Comparison of ENCODE assay signal across 1 cellular context in genomic region chr19:2337329-2337707, GRCh38.
TF ChIP-seq lines count a peak whose summit lies in the region.

No MANE protein-coding gene starts in this region.

TF ChIP-seq in GM12878, 131 proteins besides CTCF, POLR2A, EP300 and RAD21:
- TF ChIP-seq HDGF (IDR thresholded peaks at IDR 0.05) (no peak), SMAD5 (IDR thresholded peaks at IDR 0.05; ENCODE audit: low read depth) (no peak), BCL3 (IDR thresholded peaks at IDR 0.05; ENCODE audit: borderline replicate concordance, insufficient read depth, low read depth, low read length, poor library complexity, severe bottlenecking) (no peak), POLR2AphosphoS5 (IDR thresholded peaks at IDR 0.05; ENCODE audit: low read length) (no peak), USF1 (IDR thresholded peaks at IDR 0.05; ENCODE audit: borderline replicate concordance, extremely low read length, insufficient read depth, low read depth, low read length) (no peak), MYB (IDR thresholded peaks at IDR 0.05; ENCODE audit: borderline replicate concordance, low read depth, low read length) (no peak)
- TF ChIP-seq, protein P1, sequence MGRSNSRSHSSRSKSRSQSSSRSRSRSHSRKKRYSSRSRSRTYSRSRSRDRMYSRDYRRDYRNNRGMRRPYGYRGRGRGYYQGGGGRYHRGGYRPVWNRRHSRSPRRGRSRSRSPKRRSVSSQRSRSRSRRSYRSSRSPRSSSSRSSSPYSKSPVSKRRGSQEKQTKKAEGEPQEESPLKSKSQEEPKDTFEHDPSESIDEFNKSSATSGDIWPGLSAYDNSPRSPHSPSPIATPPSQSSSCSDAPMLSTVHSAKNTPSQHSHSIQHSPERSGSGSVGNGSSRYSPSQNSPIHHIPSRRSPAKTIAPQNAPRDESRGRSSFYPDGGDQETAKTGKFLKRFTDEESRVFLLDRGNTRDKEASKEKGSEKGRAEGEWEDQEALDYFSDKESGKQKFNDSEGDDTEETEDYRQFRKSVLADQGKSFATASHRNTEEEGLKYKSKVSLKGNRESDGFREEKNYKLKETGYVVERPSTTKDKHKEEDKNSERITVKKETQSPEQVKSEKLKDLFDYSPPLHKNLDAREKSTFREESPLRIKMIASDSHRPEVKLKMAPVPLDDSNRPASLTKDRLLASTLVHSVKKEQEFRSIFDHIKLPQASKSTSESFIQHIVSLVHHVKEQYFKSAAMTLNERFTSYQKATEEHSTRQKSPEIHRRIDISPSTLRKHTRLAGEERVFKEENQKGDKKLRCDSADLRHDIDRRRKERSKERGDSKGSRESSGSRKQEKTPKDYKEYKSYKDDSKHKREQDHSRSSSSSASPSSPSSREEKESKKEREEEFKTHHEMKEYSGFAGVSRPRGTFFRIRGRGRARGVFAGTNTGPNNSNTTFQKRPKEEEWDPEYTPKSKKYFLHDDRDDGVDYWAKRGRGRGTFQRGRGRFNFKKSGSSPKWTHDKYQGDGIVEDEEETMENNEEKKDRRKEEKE (IDR thresholded peaks at IDR 0.05), result no peak
- TF ChIP-seq, protein P2, sequence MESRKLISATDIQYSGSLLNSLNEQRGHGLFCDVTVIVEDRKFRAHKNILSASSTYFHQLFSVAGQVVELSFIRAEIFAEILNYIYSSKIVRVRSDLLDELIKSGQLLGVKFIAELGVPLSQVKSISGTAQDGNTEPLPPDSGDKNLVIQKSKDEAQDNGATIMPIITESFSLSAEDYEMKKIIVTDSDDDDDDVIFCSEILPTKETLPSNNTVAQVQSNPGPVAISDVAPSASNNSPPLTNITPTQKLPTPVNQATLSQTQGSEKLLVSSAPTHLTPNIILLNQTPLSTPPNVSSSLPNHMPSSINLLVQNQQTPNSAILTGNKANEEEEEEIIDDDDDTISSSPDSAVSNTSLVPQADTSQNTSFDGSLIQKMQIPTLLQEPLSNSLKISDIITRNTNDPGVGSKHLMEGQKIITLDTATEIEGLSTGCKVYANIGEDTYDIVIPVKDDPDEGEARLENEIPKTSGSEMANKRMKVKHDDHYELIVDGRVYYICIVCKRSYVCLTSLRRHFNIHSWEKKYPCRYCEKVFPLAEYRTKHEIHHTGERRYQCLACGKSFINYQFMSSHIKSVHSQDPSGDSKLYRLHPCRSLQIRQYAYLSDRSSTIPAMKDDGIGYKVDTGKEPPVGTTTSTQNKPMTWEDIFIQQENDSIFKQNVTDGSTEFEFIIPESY (IDR thresholded peaks at IDR 0.05), result peak; percentile 92
TF ChIP-seq in GM12878: peak in this region for 1.
